ENCODE assay signal across 12 cellular contexts in the genomic region with DNA sequence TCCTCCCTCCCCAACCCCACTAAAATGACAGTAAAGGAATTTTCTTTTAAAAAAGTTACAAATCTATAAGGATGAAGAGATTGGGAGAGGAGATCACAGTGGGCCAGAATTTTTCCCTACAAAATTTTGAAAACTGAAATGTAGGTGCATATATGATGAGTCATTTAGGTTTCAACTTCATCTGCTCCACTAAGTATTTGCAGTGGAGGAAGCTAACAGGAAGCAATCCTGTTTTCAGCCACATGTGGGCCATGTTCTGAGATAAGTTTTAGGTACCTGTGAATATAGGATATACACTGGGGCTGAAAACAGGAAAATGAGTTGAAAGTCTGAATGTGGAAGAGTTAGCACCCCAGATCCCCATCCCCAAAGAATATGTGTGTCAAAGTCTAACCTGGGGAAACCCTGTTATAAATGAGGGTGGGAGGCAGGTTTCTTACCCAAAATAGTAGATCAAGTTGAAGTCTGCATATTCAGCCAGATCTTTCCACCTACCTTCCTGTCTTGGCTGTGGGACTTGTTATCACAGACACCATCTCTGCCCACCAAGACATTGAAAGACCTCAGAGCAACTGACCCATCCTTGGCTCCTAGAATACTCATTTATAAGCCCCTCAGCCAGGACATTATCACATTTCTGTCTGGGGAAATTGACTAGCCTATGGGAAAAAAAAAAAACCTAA.
A peak's percentile ranks its signal among the peaks of the same experiment; 100 is the strongest.
DNase-seq lines count a peak whose midpoint lies in the region; ATAC-seq and TF ChIP-seq lines count a peak whose summit lies in the region.
"Had no signal": no experiment of that assay in that cellular context is flagged by ENCODE, and none has a peak within 500 bp of the region (broad histone marks: within the 10 kb centered on the region; RNA-seq: fewer than 3 reads in every experiment).

No MANE protein-coding gene starts in this region.

- H3K27ac ChIP-seq in DND-41 (ENCODE audit: low read length) (no peak overlapping the region), RWPE2 (ENCODE audit: poor library complexity, severe bottlenecking) (no peak overlapping the region)
- H3K27ac ChIP-seq: C4-2B had no signal

- peak; percentile 13 for TF ChIP-seq CTCF in DND-41 (IDR thresholded peaks at IDR 0.05; ENCODE audit: borderline replicate concordance, extremely low read depth, low read length, poor library complexity, severe bottlenecking)
- TF ChIP-seq CTCF in GM13977 (IDR thresholded peaks at IDR 0.05; ENCODE audit: extremely low read depth, insufficient read depth, missing control alignments) = no peak
- TF ChIP-seq CTCF in RWPE2 (IDR thresholded peaks at IDR 0.05; ENCODE audit: poor library complexity, severe bottlenecking) = peak; percentile 13
- peak; percentile 9 for TF ChIP-seq CTCF in fibroblast of villous mesenchyme (IDR thresholded peaks at IDR 0.05; ENCODE audit: insufficient read depth, low read depth, low read length)

- no peaks in the 10 kb centered on the region for H4K20me1 ChIP-seq in DND-41 (ENCODE audit: insufficient read depth, low read length)

- H3K27me3 ChIP-seq in DND-41 (ENCODE audit: insufficient read depth, low read length, poor library complexity) (no peaks in the 10 kb centered on the region), RWPE2 (ENCODE audit: insufficient read depth, poor library complexity, severe bottlenecking) (no peaks in the 10 kb centered on the region)

- no peak for ATAC-seq in DND-41 (ENCODE audit: insufficient read depth, low read depth)
- peak; percentile 40; the same call in 1 of the 3 replicates for ATAC-seq in RWPE2 (ENCODE audit: low read depth)
- ATAC-seq in HG03108 (IDR thresholded peaks at IDR 0.05; ENCODE audit: unreplicated experiment) = no peak
- ATAC-seq in HG02642 (IDR thresholded peaks at IDR 0.05; ENCODE audit: poor library complexity, unreplicated experiment) = no peak
- no peak for ATAC-seq in GM19328 (IDR thresholded peaks at IDR 0.05; ENCODE audit: unreplicated experiment)

- no peak overlapping the region for H3K4me2 ChIP-seq in DND-41 (ENCODE audit: insufficient read depth, low read length)

- DNase-seq in DND-41 (no peak), GM13977 (ENCODE audit: low spot score) (peak; percentile 28), RWPE2 (ENCODE audit: low spot score) (no peak), fibroblast of villous mesenchyme (ENCODE audit: low read depth) (no peak), cerebellar nuclear complex (lab: John Stamatoyannopoulos, UW) (no peak)
- DNase-seq: erythroblast, GOT3, NCI-H2107 had no signal

- no peaks in the 10 kb centered on the region for H3K9me3 ChIP-seq in DND-41 (ENCODE audit: insufficient read depth, low read length, severe bottlenecking)
- H3K9me3 ChIP-seq in RWPE2 (ENCODE audit: severe bottlenecking) = no peaks in the 10 kb centered on the region

- H3K79me2 ChIP-seq in DND-41 (ENCODE audit: insufficient read depth, low read length) = no peaks in the 10 kb centered on the region

- H3K4me1 ChIP-seq in DND-41 (ENCODE audit: insufficient read depth, low read length) = no peaks in the 10 kb centered on the region
- H3K4me1 ChIP-seq in RWPE2 (ENCODE audit: insufficient read depth, poor library complexity, severe bottlenecking) = no peaks in the 10 kb centered on the region

- H2AFZ ChIP-seq in DND-41 (ENCODE audit: low read depth, low read length) = no peak overlapping the region

- in situ Hi-C loops in GM13977 (cut with MboI; ENCODE audit: low pct_unique_long_range_greater_than_20kb, low sequenced_read_pairs, unreplicated experiment) = no loop called here

- H3K9ac ChIP-seq in DND-41 (ENCODE audit: low read depth, low read length) = no peak overlapping the region

- H3K4me3 ChIP-seq in DND-41 (ENCODE audit: low read depth in 1 of 2, low read length in 2 of 2) (no peak overlapping the region), RWPE2 (ENCODE audit: severe bottlenecking) (no peak overlapping the region), fibroblast of villous mesenchyme (ENCODE audit: low read depth, low read length) (no peak overlapping the region)

- H3K36me3 ChIP-seq in DND-41 (ENCODE audit: insufficient read depth, low read length) (no peaks in the 10 kb centered on the region), RWPE2 (ENCODE audit: low read depth) (no peaks in the 10 kb centered on the region)
